Comparison of ENCODE assay signal across 15 cellular contexts in genomic region chr10:14040787-14041631, GRCh38.
DNase-seq lines count a peak whose midpoint lies in the region; ATAC-seq and TF ChIP-seq lines count a peak whose summit lies in the region.
"Had no signal": no experiment of that assay in that cellular context is flagged by ENCODE, and none has a peak within 500 bp of the region (broad histone marks: within the 10 kb centered on the region; RNA-seq: fewer than 3 reads in every experiment).

No MANE protein-coding gene starts in this region.

- POLR2A ChIA-PET in IMR-90 (lab: Charles Lee; ENCODE audit: unreplicated experiment), result no interaction called here

- TF ChIP-seq POLR2A in IMR-90 (IDR thresholded peaks at IDR 0.05; ENCODE audit: low read depth, low read length), result no peak

- H3K79me1 ChIP-seq in IMR-90 (ENCODE audit: low read depth in 1 of 2, low read length in 2 of 2), result no peaks in the 10 kb centered on the region

- H3K36me3 ChIP-seq in IMR-90 (ENCODE audit: control insufficient read depth, insufficient read depth, low read length) (no peaks in the 10 kb centered on the region), thymus (ENCODE audit: control insufficient read depth, insufficient read depth) (no peaks in the 10 kb centered on the region)
- H3K36me3 ChIP-seq: ovary, thyroid gland had no signal

- DNase-seq in IMR-90 (no peak), choroid plexus epithelial cell (ENCODE audit: low read depth) (peak; percentile 18), memory B cell (ENCODE audit: low spot score in 2 of 2) (no peak), NCI-H1092 treated with DMSO at 0.1 percent for 48 hours (lab: John Stamatoyannopoulos, UW) (no peak), 8988T (no peak), nucleus accumbens (lab: John Stamatoyannopoulos, UW) (no peak)
- no peak for DNase-seq in activated effector memory CD4-positive, alpha-beta T cell treated with anti-CD3 and anti-CD28 coated beads, Interleukin-2, amount 50 U/mL, for 16 hours
- DNase-seq: activated CD4-positive, alpha-beta memory T cell treated with anti-CD3 and anti-CD28 coated beads for 36 hours; activated naive CD8-positive, alpha-beta T cell treated with anti-CD3 and anti-CD28 coated beads, Interleukin-2, amount 10 ng/mL, durations not matched to agents 7 days and 5 days; DMS 273 treated with DMSO at 0.1 percent for 48 hours; NCI-H1048; ovary; thyroid gland had no signal

- H3K27ac Mint-ChIP-seq in memory B cell, result peak overlapping the region; percentile 6
- H3K27ac Mint-ChIP-seq: activated CD4-positive, alpha-beta memory T cell treated with anti-CD3 and anti-CD28 coated beads for 36 hours; activated naive CD8-positive, alpha-beta T cell treated with anti-CD3 and anti-CD28 coated beads, Interleukin-2, amount 10 ng/mL, durations not matched to agents 7 days and 5 days had no signal

- BruUV-seq in IMR-90 (replicated peaks; lab: Mats Ljungman, UMichigan), result no TSS peak

- H3K27me3 ChIP-seq in IMR-90 (ENCODE audit: control insufficient read depth, insufficient read depth, low read length) (no peaks in the 10 kb centered on the region), thymus (ENCODE audit: control insufficient read depth, insufficient read depth) (no peaks in the 10 kb centered on the region)
- H3K27me3 ChIP-seq: ovary, thyroid gland had no signal

- peak overlapping the region; percentile 3; the same call in 1 of the 2 replicates for H3K4me2 ChIP-seq in IMR-90 (ENCODE audit: low read depth, low read length)

- no peak for TF ChIP-seq CTCF in IMR-90 (conservative IDR thresholded peaks at IDR 0.05; ENCODE audit: low read depth, low read length)
- no peak for TF ChIP-seq CTCF in choroid plexus epithelial cell (conservative IDR thresholded peaks at IDR 0.05; ENCODE audit: low read depth, low read length)

- peak overlapping the region; percentile 58; the same call in 1 of the 2 replicates for H3K23ac ChIP-seq in IMR-90 (ENCODE audit: low read depth, low read length)

- H3K9me3 Mint-ChIP-seq in memory B cell, result no peaks in the 10 kb centered on the region
- H3K9me3 Mint-ChIP-seq: activated CD4-positive, alpha-beta memory T cell treated with anti-CD3 and anti-CD28 coated beads for 36 hours had no signal

- H3K9me3 ChIP-seq in IMR-90 (ENCODE audit: control insufficient read depth, insufficient read depth, low read length), result no peaks in the 10 kb centered on the region
- no peaks in the 10 kb centered on the region for H3K9me3 ChIP-seq in thymus (ENCODE audit: control insufficient read depth)
- H3K9me3 ChIP-seq: ovary, thyroid gland had no signal

- intact Hi-C loops in IMR-90 (cut with micrococcal nuclease), result loop anchor here (1.0 kb wide), 1 partner anchor 33 kb away; no protein-coding TSS in a partner anchor

- TF ChIP-seq RAD21 in IMR-90 (IDR thresholded peaks at IDR 0.05; ENCODE audit: low read length), result no peak

- H2BK5ac ChIP-seq in IMR-90 (ENCODE audit: low read depth, low read length, poor library complexity, severe bottlenecking), result peak overlapping the region; percentile 23

- peak overlapping the region; percentile 25; the same call in 1 of the 2 replicates for H2AK5ac ChIP-seq in IMR-90 (ENCODE audit: low read depth, low read length)

- H4K8ac ChIP-seq in IMR-90 (ENCODE audit: low read depth in 2 of 2, low read length in 2 of 2), result peak overlapping the region; percentile 63 to 88

- peak overlapping the region; percentile 40 for H2AFZ ChIP-seq in IMR-90 (replicated peaks; ENCODE audit: low read length, poor library complexity)

- H3K4ac ChIP-seq in IMR-90 (ENCODE audit: low read depth, low read length), result peak overlapping the region; percentile 88

- H3K18ac ChIP-seq in IMR-90 (ENCODE audit: low read depth, low read length), result peak overlapping the region; percentile 97

- H2BK120ac ChIP-seq in IMR-90 (ENCODE audit: low read depth, low read length), result peak overlapping the region; percentile 89

- H3K4me3 ChIP-seq in IMR-90 (ENCODE audit: insufficient read depth, low read depth, low read length) (no peak overlapping the region), choroid plexus epithelial cell (ENCODE audit: low read depth, low read length) (no peak overlapping the region), thymus (ENCODE audit: low read length) (no peak overlapping the region)
- H3K4me3 ChIP-seq: ovary, thyroid gland had no signal

- H3K4me1 Mint-ChIP-seq in memory B cell, result peaks cover 6% of the 10 kb centered on the region

- WGBS in IMR-90 (ENCODE audit: extremely low coverage in 2 of 2, insufficient read length in 1 of 2), 2 experiments, result no CpG with 5 or more reads among the region's 9 CpGs
- 55% methylated on average over 9 of the region's 9 CpGs for WGBS in thymus

- no peaks in the 10 kb centered on the region for H3K27me3 Mint-ChIP-seq in memory B cell
- H3K27me3 Mint-ChIP-seq: activated CD4-positive, alpha-beta memory T cell treated with anti-CD3 and anti-CD28 coated beads for 36 hours; activated naive CD8-positive, alpha-beta T cell treated with anti-CD3 and anti-CD28 coated beads, Interleukin-2, amount 10 ng/mL, durations not matched to agents 7 days and 5 days had no signal

- H3K27ac ChIP-seq in IMR-90 (ENCODE audit: insufficient read depth, low read length) (peak overlapping the region; percentile 56), thymus (ENCODE audit: low read depth) (peak overlapping the region; percentile 25)
- H3K27ac ChIP-seq: HL-60, ovary had no signal

- H2AK9ac ChIP-seq in IMR-90 (replicated peaks; ENCODE audit: low read depth, low read length, poor library complexity), result peak overlapping the region; percentile 66

- no peak overlapping the region for H3K4me3 Mint-ChIP-seq in memory B cell
- H3K4me3 Mint-ChIP-seq: activated CD4-positive, alpha-beta memory T cell treated with anti-CD3 and anti-CD28 coated beads for 36 hours; activated naive CD8-positive, alpha-beta T cell treated with anti-CD3 and anti-CD28 coated beads, Interleukin-2, amount 10 ng/mL, durations not matched to agents 7 days and 5 days had no signal

- no peak; the same call in 1 of the 2 replicates for ATAC-seq in IMR-90 (ENCODE audit: low read depth)
- ATAC-seq in memory B cell (ENCODE audit: low read depth), result no peak

- dilution Hi-C loops in IMR-90 (cut with HindIII; ENCODE audit: low sequenced_read_pairs, unreplicated experiment), result no loop called here

- peak overlapping the region; percentile 89 for H3K14ac ChIP-seq in IMR-90 (replicated peaks; ENCODE audit: low read depth, low read length)

- peaks cover 6% of the 10 kb centered on the region for H3K9me1 ChIP-seq in IMR-90 (ENCODE audit: insufficient read depth, low read length)

- H2BK20ac ChIP-seq in IMR-90 (ENCODE audit: low read depth, low read length), result peak overlapping the region; percentile 77

- no peaks in the 10 kb centered on the region for H4K20me1 ChIP-seq in IMR-90 (ENCODE audit: insufficient read depth, low read length)

- H3K4me1 ChIP-seq in IMR-90 (ENCODE audit: control insufficient read depth, insufficient read depth, low read length), result peaks cover 6% of the 10 kb centered on the region
- H3K4me1 ChIP-seq in thymus (ENCODE audit: control insufficient read depth, insufficient read depth, low read length), result no peaks in the 10 kb centered on the region

- no peak overlapping the region for H3K56ac ChIP-seq in IMR-90 (ENCODE audit: extremely low read depth, insufficient read depth, low read length)

- H3K9ac ChIP-seq in IMR-90 (ENCODE audit: low read depth, low read length), result peak overlapping the region; percentile 19

- CTCF ChIA-PET in IMR-90 (lab: Yijun Ruan, JAX), result interaction anchor here (0.6 kb wide), 1 partner anchor 254 kb away, joined by 4 read pairs; no protein-coding TSS in a partner anchor

- in situ Hi-C loops in IMR-90 (cut with MboI; ENCODE audit: low sequenced_read_pairs), result no loop called here

- H2BK15ac ChIP-seq in IMR-90 (ENCODE audit: low read depth, low read length), result peak overlapping the region; percentile 55; the same call in 1 of the 3 replicates

- H4K91ac ChIP-seq in IMR-90 (ENCODE audit: insufficient read depth, low read depth, low read length), result peak overlapping the region; percentile 86

- peak overlapping the region; percentile 54 for H4K5ac ChIP-seq in IMR-90 (ENCODE audit: low read depth, low read length)

- H3K36me3 Mint-ChIP-seq in memory B cell, result no peaks in the 10 kb centered on the region
- H3K36me3 Mint-ChIP-seq: activated CD4-positive, alpha-beta memory T cell treated with anti-CD3 and anti-CD28 coated beads for 36 hours; activated naive CD8-positive, alpha-beta T cell treated with anti-CD3 and anti-CD28 coated beads, Interleukin-2, amount 10 ng/mL, durations not matched to agents 7 days and 5 days had no signal

TF ChIP-seq in IMR-90, 13 proteins besides CTCF, POLR2A, EP300 and RAD21 (continues in another document):
- no peak for TF ChIP-seq MXI1 (IDR thresholded peaks at IDR 0.05; ENCODE audit: borderline replicate concordance, low read depth, low read length)
- TF ChIP-seq ELK1 (IDR thresholded peaks at IDR 0.05; ENCODE audit: borderline replicate concordance, low read depth, low read length), result no peak
- no peak for TF ChIP-seq USF2 (IDR thresholded peaks at IDR 0.05; ENCODE audit: low read depth, low read length)
- no peak for TF ChIP-seq SMC3 (IDR thresholded peaks at IDR 0.05; ENCODE audit: low read depth, low read length)
- no peak for TF ChIP-seq MAFK (IDR thresholded peaks at IDR 0.05; ENCODE audit: low read depth, low read length)
- no peak for TF ChIP-seq NFE2L2 (IDR thresholded peaks at IDR 0.05; ENCODE audit: low read depth, low read length)
- no peak for TF ChIP-seq MAZ (IDR thresholded peaks at IDR 0.05; ENCODE audit: borderline replicate concordance, low read depth, low read length)
- no peak for TF ChIP-seq FOS (IDR thresholded peaks at IDR 0.05; ENCODE audit: low read depth, low read length)
- TF ChIP-seq CEBPB (IDR thresholded peaks at IDR 0.05; ENCODE audit: low read depth, low read length), result no peak
- TF ChIP-seq RFX5 (IDR thresholded peaks at IDR 0.05; ENCODE audit: low read depth, low read length), result no peak
- TF ChIP-seq BHLHE40 (IDR thresholded peaks at IDR 0.05; ENCODE audit: low read depth, low read length), result no peak
